In the genomic region with DNA sequence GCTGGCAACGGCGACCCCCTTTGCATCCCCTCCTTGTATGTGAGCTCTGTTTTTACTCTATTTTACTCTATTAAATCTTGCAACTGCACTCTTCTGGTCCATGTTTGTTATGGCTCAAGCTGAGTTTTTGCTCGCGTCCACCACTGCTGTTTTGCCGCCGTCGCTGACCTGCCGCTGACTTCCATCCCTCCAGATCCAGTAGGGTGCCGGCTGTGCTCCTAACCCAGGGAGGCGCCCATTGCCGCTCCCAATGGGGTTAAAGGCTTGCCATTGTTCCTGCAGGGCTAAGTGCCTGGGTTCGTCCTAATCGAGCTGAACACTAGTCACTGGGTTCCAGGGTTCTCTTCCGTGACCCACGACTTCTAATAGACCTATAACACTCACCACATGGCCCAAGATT, we compare ENCODE assay signal across 16 cellular contexts.
DNase-seq lines count a peak whose midpoint lies in the region; ATAC-seq and TF ChIP-seq lines count a peak whose summit lies in the region.
"Had no signal": no experiment of that assay in that cellular context is flagged by ENCODE, and none has a peak within 500 bp of the region (broad histone marks: within the 10 kb centered on the region; RNA-seq: fewer than 3 reads in every experiment).

No MANE protein-coding gene starts in this region.

- H3K79me2 ChIP-seq in SU-DHL-6 (ENCODE audit: insufficient read depth, low read length) = no peaks in the 10 kb centered on the region
- H3K79me2 ChIP-seq in trophoblast cell (ENCODE audit: control insufficient read depth, insufficient read depth, low read length, poor library complexity) = no peaks in the 10 kb centered on the region

- no peaks in the 10 kb centered on the region for H3K9me2 ChIP-seq in SU-DHL-6 (replicated peaks; ENCODE audit: insufficient read depth, low read length)

- no peak for DNase-seq in trophoblast cell
- peak; percentile 39 for DNase-seq in sciatic nerve (ENCODE audit: low spot score)
- no peak for DNase-seq in Kasumi-1 (lab: John Stamatoyannopoulos, UW)
- DNase-seq: AML-193; Caco-2; Calu3; CD4-positive, alpha-beta T cell; CD8-positive, alpha-beta T cell; DMS79 treated with DMSO at 0.1 percent for 48 hours; GF-D8 had no signal

- peaks cover 0 to 3% of the 10 kb centered on the region in 2 experiments for H3K4me1 ChIP-seq in trophoblast cell (ENCODE audit: control insufficient read depth in 1 of 2, insufficient read depth in 2 of 2, low read length in 2 of 2)
- H3K4me1 ChIP-seq: A549; BLaER1 treated with 17β-estradiol and CSF1 and Interleukin-3, amounts not matched to agents 10 nM and 100 nM; Caco-2 had no signal

- H3K9me3 ChIP-seq in SU-DHL-6 (ENCODE audit: insufficient read depth, low read length) (peaks cover 12% of the 10 kb centered on the region; the same call in 1 of the 2 replicates), trophoblast cell (ENCODE audit: insufficient read depth, low read depth, low read length) (peaks cover 4% of the 10 kb centered on the region)
- H3K9me3 ChIP-seq: A549 had no signal

- H2AFZ ChIP-seq in SU-DHL-6 (ENCODE audit: low read depth, low read length, severe bottlenecking) = peak overlapping the region; percentile 4
- no peak overlapping the region for H2AFZ ChIP-seq in trophoblast cell (ENCODE audit: insufficient read depth, low read length, poor library complexity)

- no peak overlapping the region for H3K23ac ChIP-seq in trophoblast cell (ENCODE audit: low read length)

- no peaks in the 10 kb centered on the region for H3F3A ChIP-seq in SU-DHL-6 (ENCODE audit: insufficient read depth)

- peak overlapping the region; percentile 11 for H2BK12ac ChIP-seq in trophoblast cell (ENCODE audit: low read length)

- no peak overlapping the region for H2AK5ac ChIP-seq in trophoblast cell (ENCODE audit: low read length)

- no peak overlapping the region for H3K14ac ChIP-seq in trophoblast cell (ENCODE audit: low read length)

- H3K4ac ChIP-seq in trophoblast cell (ENCODE audit: low read depth, low read length) = no peak overlapping the region

- H3K36me3 ChIP-seq in SU-DHL-6 (ENCODE audit: low read length) = peaks cover 2% of the 10 kb centered on the region; the same call in 1 of the 2 replicates
- peaks cover 0 to 3% of the 10 kb centered on the region in 2 experiments for H3K36me3 ChIP-seq in trophoblast cell (ENCODE audit: control insufficient read depth in 1 of 2, insufficient read depth in 2 of 2, low read length in 2 of 2)
- H3K36me3 ChIP-seq: BLaER1 treated with 17β-estradiol and CSF1 and Interleukin-3, amounts not matched to agents 10 nM and 100 nM had no signal

- H3K9ac ChIP-seq in SU-DHL-6 (ENCODE audit: low read length) = no peak overlapping the region
- H3K9ac ChIP-seq in trophoblast cell (ENCODE audit: low read length) = no peak overlapping the region
- H3K9ac ChIP-seq: BLaER1 treated with 17β-estradiol and CSF1 and Interleukin-3, amounts not matched to agents 10 nM and 100 nM had no signal

- H3K4me2 ChIP-seq in SU-DHL-6 (ENCODE audit: low read depth, low read length, poor library complexity, severe bottlenecking) = no peak overlapping the region
- no peak overlapping the region for H3K4me2 ChIP-seq in trophoblast cell (ENCODE audit: low read length)
- H3K4me2 ChIP-seq: A549; BLaER1 treated with 17β-estradiol and CSF1 and Interleukin-3, amounts not matched to agents 10 nM and 100 nM had no signal

- H3K4me3 ChIP-seq in SU-DHL-6 (ENCODE audit: insufficient read depth, low read length, poor library complexity, severe bottlenecking) = no peak overlapping the region
- H3K4me3 ChIP-seq in trophoblast cell (ENCODE audit: low read depth, low read length) = no peak overlapping the region
- H3K4me3 ChIP-seq: A549; BLaER1 treated with 17β-estradiol and CSF1 and Interleukin-3, amounts not matched to agents 10 nM and 100 nM had no signal

- H4K91ac ChIP-seq in trophoblast cell (ENCODE audit: low read depth, low read length) = peak overlapping the region; percentile 19

- H3K27me3 ChIP-seq in SU-DHL-6 (ENCODE audit: low read length) (no peaks in the 10 kb centered on the region), trophoblast cell (ENCODE audit: insufficient read depth, low read length) (no peaks in the 10 kb centered on the region)
- H3K27me3 ChIP-seq: BLaER1 treated with 17β-estradiol and CSF1 and Interleukin-3, amounts not matched to agents 10 nM and 100 nM had no signal

- peak overlapping the region; percentile 1 for H2BK5ac ChIP-seq in trophoblast cell (ENCODE audit: low read depth, low read length, poor library complexity)

- no peaks in the 10 kb centered on the region for H4K20me1 ChIP-seq in SU-DHL-6 (ENCODE audit: low read depth, low read length)
- H4K20me1 ChIP-seq: BLaER1 treated with 17β-estradiol and CSF1 and Interleukin-3, amounts not matched to agents 10 nM and 100 nM had no signal

- no peak for TF ChIP-seq CTCF in SU-DHL-6 (IDR thresholded peaks at IDR 0.05; ENCODE audit: insufficient read depth, low read length, poor library complexity, severe bottlenecking)

- peaks cover 2% of the 10 kb centered on the region for H3K79me1 ChIP-seq in trophoblast cell (ENCODE audit: low read length)

- H4K8ac ChIP-seq in trophoblast cell (ENCODE audit: low read depth, low read length) = no peak overlapping the region

- no peak overlapping the region for H3K27ac ChIP-seq in SU-DHL-6 (ENCODE audit: low read depth, low read length)
- no peak overlapping the region for H3K27ac ChIP-seq in trophoblast cell (ENCODE audit: low read depth, low read length)
- H3K27ac ChIP-seq: 22Rv1; A549; BLaER1 treated with 17β-estradiol and CSF1 and Interleukin-3, amounts not matched to agents 10 nM and 100 nM; C4-2B had no signal

- no CpG with 5 or more reads among the region's 15 CpGs for WGBS in trophoblast cell (ENCODE audit: extremely low coverage, insufficient coverage, insufficient read length)

- peak overlapping the region; percentile 41 for H2BK120ac ChIP-seq in trophoblast cell (ENCODE audit: insufficient read depth, low read length, poor library complexity)

- intact Hi-C loops in sciatic nerve (cut with DNase I) = no loop called here

- ATAC-seq in sciatic nerve = no peak
- ATAC-seq in GM18907 (IDR thresholded peaks at IDR 0.05; ENCODE audit: unreplicated experiment) = no peak
- ATAC-seq: A549; CD8-positive, alpha-beta T cell had no signal

- no peak overlapping the region for H4K12ac ChIP-seq in trophoblast cell (ENCODE audit: low read depth, low read length)

- no peak overlapping the region for H3K18ac ChIP-seq in trophoblast cell (ENCODE audit: low read length)
